18 cellular contexts compared by ENCODE assay signal in genomic region chr4:158163941-158164665, GRCh38. TPM values are rescaled to one million over a fixed set of nuclear protein-coding genes. Genes with fewer than 3 reads are reported as not detected.
DNase-seq lines count a peak whose midpoint lies in the region; ATAC-seq and TF ChIP-seq lines count a peak whose summit lies in the region.
"Had no signal": no experiment of that assay in that cellular context is flagged by ENCODE, and none has a peak within 500 bp of the region (broad histone marks: within the 10 kb centered on the region; RNA-seq: fewer than 3 reads in every experiment).

No MANE protein-coding gene starts in this region.

- POLR2A ChIA-PET in SK-N-SH (lab: Yijun Ruan, JAX), result no interaction called here

- CTCF ChIA-PET in SK-N-SH (lab: Yijun Ruan, JAX), result interaction anchor here (1.0 to 1.5 kb wide), 3 partner anchors 12 to 91 kb away, joined by 3 to 6 read pairs (median 4); no protein-coding TSS in a partner anchor

- H3K4me1 ChIP-seq in SK-N-SH (ENCODE audit: control insufficient read depth in 1 of 2, insufficient read depth in 2 of 2, low read depth in 1 of 2, low read length in 1 of 2) (peaks cover 5 to 23% of the 10 kb centered on the region in 2 experiments; a peak in 3 of 4 replicates), mesodermal cell (ENCODE audit: control insufficient read depth, insufficient read depth, low read length, poor library complexity, severe bottlenecking) (peaks cover 51% of the 10 kb centered on the region)

- 0 out of 2 replicates have a peak overlapping the region, but pooled peaks have one; percentile 14 for H3K4me2 ChIP-seq in SK-N-SH

- TF ChIP-seq RAD21 in SK-N-SH (IDR thresholded peaks at IDR 0.05; ENCODE audit: low read length), result no peak

- no peak for TF ChIP-seq CTCF in SK-N-SH (IDR thresholded peaks at IDR 0.05)
- no peak for TF ChIP-seq CTCF in coronary artery (IDR thresholded peaks at IDR 0.05)

- no peak for DNase-seq in SK-N-SH
- no peak for DNase-seq in coronary artery (ENCODE audit: low spot score)
- DNase-seq in H4 (ENCODE audit: low spot score), result no peak
- DNase-seq in NCI-H1930 (lab: John Stamatoyannopoulos, UW), result no peak
- no peak for DNase-seq in SHP77 (lab: John Stamatoyannopoulos, UW)
- DNase-seq: activated CD4-positive, alpha-beta T cell treated with anti-CD3 and anti-CD28 coated beads for 36 hours; EL; hippocampal formation; NCI-H1105 treated with DMSO at 0.1 percent for 48 hours; NCI-H510A treated with DMSO at 0.1 percent for 48 hours; occipital lobe; T-helper 1 cell had no signal

- no peaks in the 10 kb centered on the region for H3K9me2 ChIP-seq in SK-N-SH

- H4K20me1 ChIP-seq in SK-N-SH (ENCODE audit: insufficient read depth), result no peaks in the 10 kb centered on the region

- H3K27ac ChIP-seq in SK-N-SH (ENCODE audit: low read depth in 2 of 2, low read length in 1 of 2) (peak overlapping the region in 1 of 2 experiments; percentile 77; a peak in 2 of 4 replicates), coronary artery (peak overlapping the region; percentile 71 to 72), mesodermal cell (ENCODE audit: low read depth, low read length, severe bottlenecking) (peak overlapping the region; percentile 13), temporal lobe (ENCODE audit: low read depth, low read length) (peak overlapping the region; percentile 81)

- no peak overlapping the region for H3K9ac ChIP-seq in SK-N-SH

- H3K36me3 ChIP-seq in SK-N-SH (replicated peaks in 1 of 2; ENCODE audit: control insufficient read depth in 1 of 2, insufficient read depth in 2 of 2, low read length in 1 of 2), result no peaks in the 10 kb centered on the region
- H3K36me3 ChIP-seq in mesodermal cell (ENCODE audit: control insufficient read depth, insufficient read depth, low read length), result peaks cover 60% of the 10 kb centered on the region

- no peaks in the 10 kb centered on the region for H3K27me3 ChIP-seq in SK-N-SH (ENCODE audit: insufficient read depth)
- H3K27me3 ChIP-seq: BLaER1 treated with 17β-estradiol and CSF1 and Interleukin-3, amounts not matched to agents 10 nM and 100 nM had no signal

- H3K4me3 ChIP-seq in SK-N-SH (ENCODE audit: low read depth in 2 of 2, low read length in 1 of 2) (no peak overlapping the region), coronary artery (peak overlapping the region; percentile 67), mesodermal cell (ENCODE audit: extremely low read depth, insufficient read depth, low read length, poor library complexity, severe bottlenecking) (no peak overlapping the region)
- H3K4me3 ChIP-seq: GM12878 had no signal

- H2AFZ ChIP-seq in SK-N-SH (ENCODE audit: low read depth), result no peak overlapping the region

- TF ChIP-seq EP300 in SK-N-SH (IDR thresholded peaks at IDR 0.05; ENCODE audit: borderline replicate concordance in 1 of 2, low read depth in 1 of 2, low read length in 1 of 2), result no peak

- no peak for ATAC-seq in HG03565 (IDR thresholded peaks at IDR 0.05; ENCODE audit: unreplicated experiment)
- ATAC-seq: activated CD4-positive, alpha-beta T cell treated with anti-CD3 and anti-CD28 coated beads for 36 hours; GM12878 had no signal

- peaks cover 7% of the 10 kb centered on the region for H3F3A ChIP-seq in SK-N-SH (replicated peaks; ENCODE audit: insufficient read depth)

- WGBS in SK-N-SH (ENCODE audit: low lambda C conversion rate), result 79% methylated on average over 8 of the region's 8 CpGs
- 87 to 100% methylated on average over 2 to 7 of the region's 8 CpGs for WGBS in mesodermal cell (ENCODE audit: insufficient coverage in 2 of 2), 2 experiments

- H3K9me3 ChIP-seq in SK-N-SH (no peaks in the 10 kb centered on the region), mesodermal cell (ENCODE audit: control insufficient read depth, low read length) (no peaks in the 10 kb centered on the region)

- no peaks in the 10 kb centered on the region for H3K79me2 ChIP-seq in SK-N-SH (ENCODE audit: insufficient read depth)

TF ChIP-seq in SK-N-SH, 30 proteins besides CTCF, POLR2A, EP300 and RAD21:
- TF ChIP-seq IRF3 (IDR thresholded peaks at IDR 0.05; ENCODE audit: low read depth, low read length), result no peak
- TF ChIP-seq CHD2 (IDR thresholded peaks at IDR 0.05; ENCODE audit: low read length, partially characterized antibody), result no peak
- no peak for TF ChIP-seq NFIC (IDR thresholded peaks at IDR 0.05; ENCODE audit: borderline replicate concordance)

RNA-seq across cellular contexts. Expression of gene GASK1B, which starts 8.7 kb away (rescaled TPM):
- 3.7 and 7.2 TPM in 2 replicates for polyA plus RNA-seq in SK-N-SH (2012; rRNA removed)
- 6.0 and 8.1 TPM in 2 replicates for polyA plus RNA-seq in SK-N-SH (2012; cell fraction: cytosol; rRNA removed)
- polyA plus RNA-seq in SK-N-SH (2012; cell fraction: nucleus; rRNA removed), result 3.4 and 6.0 TPM in 2 replicates
- polyA plus RNA-seq in mesodermal cell (2013, experiment 1 of 2), result 86.3 TPM
- 87.7 TPM for polyA plus RNA-seq in mesodermal cell (2013, experiment 2 of 2)
- total RNA-seq in temporal lobe, result 14.3 TPM
- total RNA-seq in H4 (2014; rRNA removed; shearing (Covaris generic)), result 2.1 and 2.2 TPM in 2 replicates
- total RNA-seq: activated CD4-positive, alpha-beta T cell treated with anti-CD3 and anti-CD28 coated beads for 36 hours had no signal

RNA-seq across cellular contexts. Expression of gene TMEM144, which starts 46.2 kb away (rescaled TPM):
- not detected in 2 replicates for polyA plus RNA-seq in SK-N-SH (2012; rRNA removed)
- not detected in 2 replicates for polyA plus RNA-seq in SK-N-SH (2012; cell fraction: cytosol; rRNA removed)
- 0.12 TPM in 1 of 2 replicates, not detected in the other for polyA plus RNA-seq in SK-N-SH (2012; cell fraction: nucleus; rRNA removed)
- polyA plus RNA-seq in mesodermal cell (2013, experiment 1 of 2), result 2.4 TPM
- 2.9 TPM for polyA plus RNA-seq in mesodermal cell (2013, experiment 2 of 2)
- 1.2 TPM for total RNA-seq in temporal lobe
- 1.8 and 4.5 TPM in 2 replicates for total RNA-seq in H4 (2014; rRNA removed; shearing (Covaris generic))
- polyA plus RNA-seq: IgD-negative memory B cell had no signal
